1 cellular context compared by ENCODE assay signal in the genomic region with DNA sequence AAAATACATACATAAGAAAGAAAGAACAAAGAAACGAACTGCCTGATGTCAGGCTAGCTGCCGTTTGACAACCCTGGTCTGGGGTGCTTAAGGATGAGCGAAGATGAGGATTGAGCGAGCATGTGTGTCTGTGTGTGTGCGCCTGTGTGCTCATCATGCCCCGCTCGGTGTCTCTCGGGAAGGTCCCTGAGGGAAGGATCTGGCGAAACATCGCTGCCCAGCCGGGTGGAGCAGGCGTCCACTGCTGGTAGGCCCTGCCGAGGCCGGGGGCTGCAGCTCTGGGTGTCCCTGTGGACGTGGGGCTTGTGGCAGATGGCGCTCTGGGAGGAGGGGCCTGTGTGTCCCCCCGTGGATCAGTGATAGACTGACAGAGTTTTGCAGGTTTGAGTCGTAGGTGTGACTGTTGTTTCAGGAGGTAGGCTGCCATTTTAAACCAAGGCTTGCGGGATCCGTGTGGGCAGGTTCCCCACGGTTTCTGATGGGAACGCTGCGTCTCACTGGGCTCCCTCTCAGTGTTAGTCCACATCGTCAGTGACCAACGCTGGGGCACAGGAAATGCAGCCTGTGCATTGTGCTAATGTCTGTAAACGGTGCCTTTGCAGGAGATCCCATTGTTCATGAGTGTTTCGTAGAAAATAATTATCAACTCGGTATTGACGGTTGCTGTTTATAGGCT.
TF ChIP-seq lines count a peak whose summit lies in the region.

No MANE protein-coding gene starts in this region.

TF ChIP-seq in HepG2, 621 proteins besides CTCF, POLR2A, EP300 and RAD21:
- TF ChIP-seq ZNF879 (CRISPR knock-in tag; IDR thresholded peaks at IDR 0.05) (no peak), SRSF9 (IDR thresholded peaks at IDR 0.05; ENCODE audit: borderline replicate concordance, insufficient read depth, low read depth, low read length, poor library complexity, severe bottlenecking) (no peak), DPF2 (CRISPR knock-in tag; IDR thresholded peaks at IDR 0.05; ENCODE audit: borderline replicate concordance, low read depth) (no peak), EZH2 (conservative IDR thresholded peaks at IDR 0.05; ENCODE audit: low read depth, low read length) (no peak), GPN1 (CRISPR knock-in tag; IDR thresholded peaks at IDR 0.05; ENCODE audit: borderline replicate concordance) (no peak)
